In genomic region chr3:27943106-27943505, GRCh38 we compare ENCODE assay signal across 10 cellular contexts.
DNase-seq lines count a peak whose midpoint lies in the region; ATAC-seq and TF ChIP-seq lines count a peak whose summit lies in the region.
"Had no signal": no experiment of that assay in that cellular context is flagged by ENCODE, and none has a peak within 500 bp of the region (broad histone marks: within the 10 kb centered on the region; RNA-seq: fewer than 3 reads in every experiment).

No MANE protein-coding gene starts in this region.

- H3K27me3 ChIP-seq in left ventricle myocardium inferior (ENCODE audit: low read depth) (no peaks in the 10 kb centered on the region), heart left ventricle (no peaks in the 10 kb centered on the region), thoracic aorta (replicated peaks; ENCODE audit: insufficient read depth) (no peaks in the 10 kb centered on the region), thyroid gland (no peaks in the 10 kb centered on the region)

- intact Hi-C loops in left ventricle myocardium inferior (cut with micrococcal nuclease) (no loop called here), heart left ventricle (cut with DNase I) (no loop called here), thyroid gland (cut with DNase I) (no loop called here)

- no peaks in the 10 kb centered on the region for H3K4me1 ChIP-seq in left ventricle myocardium inferior
- H3K4me1 ChIP-seq in heart left ventricle = no peaks in the 10 kb centered on the region
- H3K4me1 ChIP-seq in thoracic aorta (ENCODE audit: control insufficient read depth in 1 of 2, low read depth in 2 of 2) = no peaks in the 10 kb centered on the region
- no peaks in the 10 kb centered on the region for H3K4me1 ChIP-seq in thyroid gland

- no peaks in the 10 kb centered on the region for H3K36me3 ChIP-seq in left ventricle myocardium inferior
- H3K36me3 ChIP-seq in heart left ventricle = no peaks in the 10 kb centered on the region
- no peaks in the 10 kb centered on the region for H3K36me3 ChIP-seq in thoracic aorta
- no peaks in the 10 kb centered on the region for H3K36me3 ChIP-seq in thyroid gland

- H3K9me3 ChIP-seq in left ventricle myocardium inferior (replicated peaks) = no peaks in the 10 kb centered on the region
- H3K9me3 ChIP-seq in heart left ventricle = peaks cover 0 to 2% (median 0%) of the 10 kb centered on the region in 12 donors
- no peaks in the 10 kb centered on the region for H3K9me3 ChIP-seq in thoracic aorta
- no peaks in the 10 kb centered on the region for H3K9me3 ChIP-seq in thyroid gland

- DNase-seq in left ventricle myocardium inferior (no peak), heart left ventricle (no peak), M059J (ENCODE audit: low read depth) (peak; percentile 4), dermis blood vessel endothelial cell (peak; percentile 1), thoracic aorta (ENCODE audit: low spot score) (no peak), thyroid gland (no peak)
- DNase-seq: GDM1; stimulated activated naive B cell treated with anti-CD40 and anti-IgM and Interleukin-4, amounts not matched to agents 10 μg/mL and 1 μg/mL and 100 μg/mL, for 72 hours had no signal

- no peak overlapping the region for H3K4me3 ChIP-seq in left ventricle myocardium inferior
- H3K4me3 ChIP-seq in heart left ventricle = no peak overlapping the region
- H3K4me3 ChIP-seq in thoracic aorta = no peak overlapping the region
- H3K4me3 ChIP-seq in thyroid gland (replicated peaks in 1 of 3) = no peak overlapping the region

- TF ChIP-seq POLR2A in heart left ventricle (IDR thresholded peaks at IDR 0.05) = no peak
- TF ChIP-seq POLR2A in thyroid gland (IDR thresholded peaks at IDR 0.05) = no peak

- peak; percentile 42 for TF ChIP-seq CTCF in left ventricle myocardium inferior (IDR thresholded peaks at IDR 0.05; ENCODE audit: borderline replicate concordance)
- peak in 6 of 12 donors; percentile 6 to 42 (median 25) for TF ChIP-seq CTCF in heart left ventricle (IDR thresholded peaks at IDR 0.05)
- TF ChIP-seq CTCF in thoracic aorta (IDR thresholded peaks at IDR 0.05) = peak; percentile 9
- no peak for TF ChIP-seq CTCF in thyroid gland (IDR thresholded peaks at IDR 0.05)

- ATAC-seq in heart left ventricle (no peak), thoracic aorta (ENCODE audit: insufficient number of reproducible peaks, low FRiP score, low read depth) (no peak), GM18498 (IDR thresholded peaks at IDR 0.05; ENCODE audit: unreplicated experiment) (no peak), GM18907 (IDR thresholded peaks at IDR 0.05; ENCODE audit: unreplicated experiment) (no peak)

- H3K27ac ChIP-seq in left ventricle myocardium inferior (replicated peaks) = no peak overlapping the region
- no peak overlapping the region for H3K27ac ChIP-seq in heart left ventricle
- H3K27ac ChIP-seq in thoracic aorta = no peak overlapping the region
- no peak overlapping the region for H3K27ac ChIP-seq in thyroid gland

- 7 to 12% (median 10%) methylated on average over 3 of the region's 3 CpGs for WGBS in heart left ventricle, 4 donors
- 7 to 10% methylated on average over 3 of the region's 3 CpGs for WGBS in thyroid gland, 2 donors

Comparison
In these comparisons a context has a peak if more than half of its experiments do, and no peak if none do; other contexts are left out.
1. DNase-seq: peak in M059J (single experiment) and dermis blood vessel endothelial cell (single experiment); none in left ventricle myocardium inferior (single experiment), heart left ventricle (0 of 5), thoracic aorta (single experiment) and thyroid gland (0 of 2).
2. CTCF ChIP-seq: peak in left ventricle myocardium inferior (single experiment) and thoracic aorta (single experiment); none in thyroid gland (0 of 6).